Comparison of ENCODE assay signal across 8 cellular contexts in genomic region chr10:91883549-91884542, GRCh38. TPM values are rescaled to one million over a fixed set of nuclear protein-coding genes. Genes with fewer than 3 reads are reported as not detected.
DNase-seq lines count a peak whose midpoint lies in the region; ATAC-seq and TF ChIP-seq lines count a peak whose summit lies in the region.
"Had no signal": no experiment of that assay in that cellular context is flagged by ENCODE, and none has a peak within 500 bp of the region (broad histone marks: within the 10 kb centered on the region; RNA-seq: fewer than 3 reads in every experiment).

No MANE protein-coding gene starts in this region.

- no peak for TF ChIP-seq EP300 in suprapubic skin (IDR thresholded peaks at IDR 0.05)

- intact Hi-C loops in spleen (cut with DNase I; ENCODE audit: low total_unique reads) = no loop called here

- WGBS in suprapubic skin = 26% methylated on average over 21 of the region's 21 CpGs
- WGBS in spleen, 5 donors = 67 to 72% (median 72%) methylated on average over 21 of the region's 21 CpGs

- H3K27ac ChIP-seq in coronary artery = peak overlapping the region; percentile 86 to 88
- no peak overlapping the region for H3K27ac ChIP-seq in suprapubic skin
- no peak overlapping the region for H3K27ac ChIP-seq in spleen
- H3K27ac ChIP-seq: SJSA1 had no signal

- peaks cover 35% of the 10 kb centered on the region for H3K4me1 ChIP-seq in suprapubic skin
- peaks cover 8 to 20% (median 13%) of the 10 kb centered on the region in 6 donors for H3K4me1 ChIP-seq in spleen

- no peak overlapping the region for H3K4me3 Mint-ChIP-seq in T-helper 2 cell treated with Interferon-gamma antibody and Interleukin-4, amounts not matched to agents 5 μg/mL and 100 μg/mL, for 36 hours

- TF ChIP-seq CTCF in coronary artery (IDR thresholded peaks at IDR 0.05) = no peak
- no peak for TF ChIP-seq CTCF in suprapubic skin (IDR thresholded peaks at IDR 0.05)
- no peak for TF ChIP-seq CTCF in spleen (IDR thresholded peaks at IDR 0.05 in 8 of 11, conservative IDR thresholded peaks at IDR 0.05 in 3 of 11)

- DNase-seq in LHCN-M2 (ENCODE audit: low read depth) (peak; percentile 33), coronary artery (ENCODE audit: low spot score) (peak; percentile 78), left lobe of liver (ENCODE audit: low spot score) (no peak), suprapubic skin (ENCODE audit: low spot score in 2 of 2) (no peak), spleen (no peak)
- no peak for DNase-seq in T-helper 2 cell treated with Interferon-gamma antibody and Interleukin-4, amounts not matched to agents 5 μg/mL and 100 μg/mL, for 36 hours (ENCODE audit: low spot score)

- peaks cover 38% of the 10 kb centered on the region for H3K27me3 Mint-ChIP-seq in T-helper 2 cell treated with Interferon-gamma antibody and Interleukin-4, amounts not matched to agents 5 μg/mL and 100 μg/mL, for 36 hours (ENCODE audit: low read depth)

- no peak overlapping the region for H3K27ac Mint-ChIP-seq in T-helper 2 cell treated with Interferon-gamma antibody and Interleukin-4, amounts not matched to agents 5 μg/mL and 100 μg/mL, for 36 hours

- H3K9me3 Mint-ChIP-seq in T-helper 2 cell treated with Interferon-gamma antibody and Interleukin-4, amounts not matched to agents 5 μg/mL and 100 μg/mL, for 36 hours = no peaks in the 10 kb centered on the region

- H3K27me3 ChIP-seq in suprapubic skin = no peaks in the 10 kb centered on the region
- H3K27me3 ChIP-seq in spleen (replicated peaks in 1 of 7) = peaks cover 0 to 25% (median 9%) of the 10 kb centered on the region in 7 donors

- peak; percentile 83 for ATAC-seq in left lobe of liver
- no peak for ATAC-seq in HG03342 (IDR thresholded peaks at IDR 0.05; ENCODE audit: unreplicated experiment)

- H3K36me3 Mint-ChIP-seq in T-helper 2 cell treated with Interferon-gamma antibody and Interleukin-4, amounts not matched to agents 5 μg/mL and 100 μg/mL, for 36 hours (ENCODE audit: low read depth) = no peaks in the 10 kb centered on the region

- H3K4me3 ChIP-seq in coronary artery (peak overlapping the region; percentile 56), suprapubic skin (peak overlapping the region; percentile 16), spleen (no peak overlapping the region)
- H3K4me3 ChIP-seq: SJSA1 had no signal

- TF ChIP-seq POLR2A in suprapubic skin (IDR thresholded peaks at IDR 0.05) (no peak), spleen (IDR thresholded peaks at IDR 0.05) (no peak)

- peaks cover 7% of the 10 kb centered on the region for H3K4me1 Mint-ChIP-seq in T-helper 2 cell treated with Interferon-gamma antibody and Interleukin-4, amounts not matched to agents 5 μg/mL and 100 μg/mL, for 36 hours (ENCODE audit: low read depth)

- no peaks in the 10 kb centered on the region for H3K36me3 ChIP-seq in suprapubic skin
- no peaks in the 10 kb centered on the region for H3K36me3 ChIP-seq in spleen
- H3K36me3 ChIP-seq: SJSA1 had no signal

- H3K9me3 ChIP-seq in suprapubic skin = no peaks in the 10 kb centered on the region
- H3K9me3 ChIP-seq in spleen = peaks cover 0 to 7% (median 2%) of the 10 kb centered on the region in 8 donors
- H3K9me3 ChIP-seq: SJSA1 had no signal

RNA-seq across cellular contexts. Expression of gene FGFBP3, which starts 25.4 kb away (rescaled TPM):
- total RNA-seq in LHCN-M2 (2014; rRNA removed) = 0.40 and 0.64 TPM in 2 replicates
- 0.30 TPM for polyA plus RNA-seq in LHCN-M2 (2012)
- total RNA-seq in left lobe of liver = 0.33 TPM
- 1 to 10 TPM in 2 of 4 donors, under 1 TPM in 2; 0.23 to 1.0 (median 0.79) TPM for total RNA-seq in suprapubic skin
- 1 to 10 TPM in 5 of 7 donors, under 1 TPM in 2; 0.59 to 2.0 (median 1.2) TPM for total RNA-seq in spleen
- polyA plus RNA-seq in spleen = 1 to 10 TPM in 2 of 3 donors, under 1 TPM in 1; 0.79 to 1.1 (median 1.0) TPM
- total RNA-seq: SJSA1 had no signal

RNA-seq across cellular contexts. Expression of gene BTAF1, which starts 39.7 kb away (rescaled TPM):
- 28.7 TPM in 2 replicates for total RNA-seq in LHCN-M2 (2014; rRNA removed)
- polyA plus RNA-seq in LHCN-M2 (2012) = 4.7 TPM
- 16.0 TPM for total RNA-seq in left lobe of liver
- 100 to 1,000 TPM in 1 of 4 donors, 10 to 100 TPM in 3; 46.6 to 215 (median 61.0) TPM for total RNA-seq in suprapubic skin
- 10 to 100 TPM; 48.1 to 69.2 (median 54.7) TPM for total RNA-seq in spleen
- polyA plus RNA-seq in spleen = 10 to 100 TPM in 2 of 3 donors, 1 to 10 TPM in 1; 8.8 to 14.6 (median 12.4) TPM

Comparison
In these comparisons a context has a peak if more than half of its experiments do, and no peak if none do; other contexts are left out.
1. DNase-seq: peak in LHCN-M2 (single experiment) and coronary artery (single experiment); none in left lobe of liver (single experiment), suprapubic skin (0 of 2), T-helper 2 cell treated with Interferon-gamma antibody and Interleukin-4, amounts not matched to agents 5 μg/mL and 100 μg/mL, for 36 hours (single experiment) and spleen (single experiment).
2. H3K27ac ChIP-seq: peak in coronary artery (2 of 2); none in suprapubic skin (single experiment) and spleen (0 of 8).
3. H3K4me3 ChIP-seq: peak in coronary artery (single experiment) and suprapubic skin (single experiment); none in spleen (0 of 8).